ENCODE assay signal across 8 cellular contexts in genomic region chr2:181586569-181587076, GRCh38.
DNase-seq lines count a peak whose midpoint lies in the region; ATAC-seq and TF ChIP-seq lines count a peak whose summit lies in the region.

No MANE protein-coding gene starts in this region.

- TF ChIP-seq CTCF in RWPE2 (IDR thresholded peaks at IDR 0.05; ENCODE audit: poor library complexity, severe bottlenecking) (no peak), uterus (IDR thresholded peaks at IDR 0.05) (no peak)

- no peaks in the 10 kb centered on the region for H3K9me3 ChIP-seq in RWPE2 (ENCODE audit: severe bottlenecking)
- no peaks in the 10 kb centered on the region for H3K9me3 ChIP-seq in uterus

- H3K4me3 ChIP-seq in RWPE2 (ENCODE audit: severe bottlenecking) (no peak overlapping the region), uterus (no peak overlapping the region)

- H3K27ac ChIP-seq in RWPE2 (ENCODE audit: poor library complexity, severe bottlenecking) (no peak overlapping the region), uterus (no peak overlapping the region)

- intact Hi-C loops in uterus (cut with DNase I; ENCODE audit: low total_unique reads): no loop called here

- H3K27me3 ChIP-seq in RWPE2 (ENCODE audit: insufficient read depth, poor library complexity, severe bottlenecking) (no peaks in the 10 kb centered on the region), uterus (no peaks in the 10 kb centered on the region)

- H3K4me1 ChIP-seq in RWPE2 (ENCODE audit: insufficient read depth, poor library complexity, severe bottlenecking): no peaks in the 10 kb centered on the region
- H3K4me1 ChIP-seq in uterus: no peaks in the 10 kb centered on the region

- H3K36me3 ChIP-seq in RWPE2 (ENCODE audit: low read depth) (no peaks in the 10 kb centered on the region), uterus (no peaks in the 10 kb centered on the region)

- DNase-seq in DMS153 treated with DMSO at 0.1 percent for 48 hours (lab: John Stamatoyannopoulos, UW; ENCODE audit: unreplicated experiment) (peak; percentile 63), RWPE2 (ENCODE audit: low spot score) (no peak), retina (peak; percentile 64), uterus (no peak), SW 1271 (lab: John Stamatoyannopoulos, UW) (no peak)

- peak; percentile 90 for ATAC-seq in GM19455 (IDR thresholded peaks at IDR 0.05; ENCODE audit: unreplicated experiment)
- peak; percentile 96 for ATAC-seq in HG03439 (IDR thresholded peaks at IDR 0.05; ENCODE audit: unreplicated experiment)
- peak; percentile 62 for ATAC-seq in RWPE2 (ENCODE audit: low read depth)
- ATAC-seq in SK-N-SH treated with all-trans-retinoic acid at 6 μM for 48 hours: no peak

- no peak for TF ChIP-seq POLR2A in uterus (IDR thresholded peaks at IDR 0.05)

TF ChIP-seq in SK-N-SH treated with all-trans-retinoic acid at 6 μM for 48 hours, 23 proteins besides CTCF, POLR2A, EP300 and RAD21:
- TF ChIP-seq PATZ1 (CRISPR knock-in tag; IDR thresholded peaks at IDR 0.05; ENCODE audit: borderline replicate concordance): no peak
- no peak for TF ChIP-seq TSHZ2 (CRISPR knock-in tag; IDR thresholded peaks at IDR 0.05)
TF ChIP-seq in SK-N-SH treated with all-trans-retinoic acid at 6 μM for 48 hours: peak in this region for 0.

Comparison
In these comparisons a context has a peak if more than half of its experiments do, and no peak if none do; other contexts are left out.
1. DNase-seq: peak in DMS153 treated with DMSO at 0.1 percent for 48 hours (single experiment) and retina (single experiment); none in RWPE2 (single experiment), uterus (0 of 2) and SW 1271 (0 of 2).